In genomic region chr11:38839076-38839475, GRCh38 we compare ENCODE assay signal across 31 cellular contexts.
DNase-seq lines count a peak whose midpoint lies in the region; ATAC-seq lines count a peak whose summit lies in the region.
"Had no signal": no experiment of that assay in that cellular context is flagged by ENCODE, and none has a peak within 500 bp of the region (broad histone marks: within the 10 kb centered on the region; RNA-seq: fewer than 3 reads in every experiment).

No MANE protein-coding gene starts in this region.

- H3K36me3 ChIP-seq in SJCRH30 = no peaks in the 10 kb centered on the region
- H3K36me3 ChIP-seq: BE2C; BLaER1; BLaER1 treated with 17β-estradiol and CSF1 and Interleukin-3, amounts not matched to agents 10 nM and 100 nM had no signal

- H3K4me3 ChIP-seq in SJCRH30 = no peak overlapping the region
- H3K4me3 ChIP-seq: A549; BLaER1; BLaER1 treated with 17β-estradiol and CSF1 and Interleukin-3, amounts not matched to agents 10 nM and 100 nM had no signal

- peak overlapping the region; percentile 77 for H3K27ac ChIP-seq in SJCRH30
- H3K27ac ChIP-seq: 22Rv1; A549; BLaER1; BLaER1 treated with 17β-estradiol and CSF1 and Interleukin-3, amounts not matched to agents 10 nM and 100 nM; C4-2B had no signal

- H3K9me3 ChIP-seq in SJCRH30 (replicated peaks) = no peaks in the 10 kb centered on the region; the same call in 1 of the 2 replicates
- H3K9me3 ChIP-seq: A549; BE2C; BLaER1; BLaER1 treated with 17β-estradiol and CSF1 and Interleukin-3, amounts not matched to agents 10 nM and 100 nM; Caco-2 had no signal

- ATAC-seq in GM19328 (IDR thresholded peaks at IDR 0.05; ENCODE audit: unreplicated experiment) = no peak
- ATAC-seq: A549; CD8-positive, alpha-beta T cell had no signal

- peaks cover 25% of the 10 kb centered on the region for H3K4me1 ChIP-seq in SJCRH30
- H3K4me1 ChIP-seq: A549; BE2C; BLaER1; BLaER1 treated with 17β-estradiol and CSF1 and Interleukin-3, amounts not matched to agents 10 nM and 100 nM had no signal

- peak; percentile 57 to 68 for DNase-seq in NCI-H446 (lab: John Stamatoyannopoulos, UW)
- DNase-seq in NCI-H446 treated with DMSO at 0.1 percent for 48 hours (lab: John Stamatoyannopoulos, UW) = peak; percentile 68
- DNase-seq in SJCRH30 = peak; percentile 57 to 73
- DNase-seq in NCI-H1694 (lab: John Stamatoyannopoulos, UW) = no peak
- DNase-seq in T-helper 2 cell = no peak
- DNase-seq: 8988T; ACHN; AML-193; BE2C; C1 segment of cervical spinal cord; Caco-2; Calu3; CD4-positive, alpha-beta memory T cell; CD4-positive, alpha-beta T cell; CD4-positive, CD25-positive, alpha-beta regulatory T cell; CD8-positive, alpha-beta memory T cell; CD8-positive, alpha-beta T cell; COR-L47; DMS 273 treated with DMSO at 0.1 percent for 48 hours; DMS153; DMS53; DMS79; DMS79 treated with DMSO at 0.1 percent for 48 hours; DND-41; EL had no signal

- no peaks in the 10 kb centered on the region for H3K27me3 ChIP-seq in SJCRH30
- H3K27me3 ChIP-seq: BE2C; BLaER1; BLaER1 treated with 17β-estradiol and CSF1 and Interleukin-3, amounts not matched to agents 10 nM and 100 nM had no signal

Comparison
In these comparisons a context has a peak if more than half of its experiments do, and no peak if none do; other contexts are left out.
1. DNase-seq: peak in NCI-H446 (2 of 2), NCI-H446 treated with DMSO at 0.1 percent for 48 hours (single experiment) and SJCRH30 (2 of 2); none in NCI-H1694 (single experiment) and T-helper 2 cell (0 of 5).